ENCODE assay signal across 21 cellular contexts in the genomic region with DNA sequence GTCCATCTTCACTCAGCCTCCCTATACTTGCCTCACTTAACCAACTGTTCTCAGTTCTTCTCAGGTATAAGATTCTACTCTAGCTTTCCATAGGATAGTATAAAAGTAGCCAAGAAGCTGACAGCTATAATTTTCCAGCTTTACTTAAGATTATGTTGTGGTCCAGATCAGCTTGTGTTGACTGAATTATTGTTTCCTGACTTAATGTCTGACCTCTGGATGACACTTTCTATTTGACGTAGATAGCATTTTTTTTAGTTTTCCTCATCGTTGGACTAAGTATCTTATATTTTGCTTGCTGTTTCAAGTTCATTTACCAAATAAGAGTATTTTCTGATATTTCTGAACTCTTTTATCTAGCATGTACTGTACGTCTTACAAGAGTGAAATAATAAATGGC.
DNase-seq lines count a peak whose midpoint lies in the region; ATAC-seq and TF ChIP-seq lines count a peak whose summit lies in the region.
"Had no signal": no experiment of that assay in that cellular context is flagged by ENCODE, and none has a peak within 500 bp of the region (broad histone marks: within the 10 kb centered on the region; RNA-seq: fewer than 3 reads in every experiment).

No MANE protein-coding gene starts in this region.

- ATAC-seq in naive thymus-derived CD4-positive, alpha-beta T cell = no peak
- ATAC-seq: HepG2 had no signal

- no peaks in the 10 kb centered on the region for H4K20me1 ChIP-seq in fibroblast of lung (ENCODE audit: control insufficient read depth, extremely low read depth, insufficient read depth, low read length)
- H4K20me1 ChIP-seq: BLaER1 had no signal

- H2AFZ ChIP-seq in ACC112 (ENCODE audit: low read length, unreplicated experiment) (peak overlapping the region; percentile 32), fibroblast of lung (ENCODE audit: low read length) (no peak overlapping the region), mesenchymal stem cell (ENCODE audit: low read depth, low read length) (no peak overlapping the region)
- H2AFZ ChIP-seq: PC-9 had no signal

- no peak overlapping the region for H4K8ac ChIP-seq in mesenchymal stem cell (ENCODE audit: low read length)

- no peaks in the 10 kb centered on the region for H3K27me3 Mint-ChIP-seq in naive thymus-derived CD4-positive, alpha-beta T cell
- H3K27me3 Mint-ChIP-seq in endothelial cell (ENCODE audit: unreplicated experiment) = no peaks in the 10 kb centered on the region
- H3K27me3 Mint-ChIP-seq: CD4-positive, alpha-beta memory T cell had no signal

- H3K27ac Mint-ChIP-seq in naive thymus-derived CD4-positive, alpha-beta T cell = no peak overlapping the region
- no peak overlapping the region for H3K27ac Mint-ChIP-seq in endothelial cell (ENCODE audit: unreplicated experiment)
- H3K27ac Mint-ChIP-seq: CD4-positive, alpha-beta memory T cell had no signal

- H3K79me2 ChIP-seq in ACC112 (ENCODE audit: control insufficient read depth, insufficient read depth, low read length, unreplicated experiment) (no peaks in the 10 kb centered on the region), fibroblast of lung (ENCODE audit: control insufficient read depth, insufficient read depth, low read length) (no peaks in the 10 kb centered on the region)

- H3K9ac ChIP-seq in fibroblast of lung (ENCODE audit: insufficient read depth, low read length) = no peak overlapping the region
- H3K9ac ChIP-seq in mesenchymal stem cell (ENCODE audit: low read length) = no peak overlapping the region
- H3K9ac ChIP-seq: BLaER1 had no signal

- H2AK5ac ChIP-seq in mesenchymal stem cell (ENCODE audit: low read length, severe bottlenecking) = no peak overlapping the region

- no peaks in the 10 kb centered on the region for H3K4me1 Mint-ChIP-seq in naive thymus-derived CD4-positive, alpha-beta T cell
- no peaks in the 10 kb centered on the region for H3K4me1 Mint-ChIP-seq in endothelial cell (ENCODE audit: unreplicated experiment)
- H3K4me1 Mint-ChIP-seq: CD4-positive, alpha-beta memory T cell had no signal

- H2BK120ac ChIP-seq in mesenchymal stem cell (ENCODE audit: low read depth, low read length) = no peak overlapping the region

- CTCF ChIA-PET in naive thymus-derived CD4-positive, alpha-beta T cell (lab: Charles Lee) = interaction anchor here (0.6 kb wide), 1 partner anchor 9 kb away, joined by 4 read pairs; no protein-coding TSS in a partner anchor

- POLR2A ChIA-PET in naive thymus-derived CD4-positive, alpha-beta T cell (lab: Charles Lee) = no interaction called here

- H3K36me3 ChIP-seq in ACC112 (ENCODE audit: insufficient read depth, low read length) = no peaks in the 10 kb centered on the region
- no peaks in the 10 kb centered on the region for H3K36me3 ChIP-seq in fibroblast of lung (ENCODE audit: control insufficient read depth, insufficient read depth, low read length)
- H3K36me3 ChIP-seq in mesenchymal stem cell (ENCODE audit: control insufficient read depth in 1 of 2, insufficient read depth in 2 of 2, low read depth in 1 of 2, low read length in 2 of 2) = no peaks in the 10 kb centered on the region
- no peaks in the 10 kb centered on the region for H3K36me3 ChIP-seq in naive thymus-derived CD4-positive, alpha-beta T cell (ENCODE audit: control insufficient read depth in 2 of 3, insufficient read depth in 3 of 3, low read length in 3 of 3)
- H3K36me3 ChIP-seq: BLaER1, SJCRH30 had no signal

- no peaks in the 10 kb centered on the region for H3K27me3 ChIP-seq in ACC112 (ENCODE audit: insufficient read depth, low read length)
- no peaks in the 10 kb centered on the region for H3K27me3 ChIP-seq in fibroblast of lung (ENCODE audit: control insufficient read depth, insufficient read depth, low read length)
- H3K27me3 ChIP-seq in mesenchymal stem cell (ENCODE audit: control insufficient read depth in 1 of 2, insufficient read depth in 1 of 2, low read length in 2 of 2) = no peaks in the 10 kb centered on the region
- no peaks in the 10 kb centered on the region for H3K27me3 ChIP-seq in naive thymus-derived CD4-positive, alpha-beta T cell (ENCODE audit: control insufficient read depth in 2 of 2, insufficient read depth in 2 of 2, low read length in 2 of 2)
- H3K27me3 ChIP-seq: BLaER1, SJCRH30 had no signal

- H3K14ac ChIP-seq in mesenchymal stem cell (ENCODE audit: low read length in 2 of 2) = no peak overlapping the region

- no peak overlapping the region for H2BK5ac ChIP-seq in mesenchymal stem cell (ENCODE audit: low read depth, low read length, poor library complexity, severe bottlenecking)

- no peak overlapping the region for H3K27ac ChIP-seq in ACC112 (ENCODE audit: low read depth, low read length)
- no peak overlapping the region for H3K27ac ChIP-seq in fibroblast of lung (ENCODE audit: insufficient read depth, low read length)
- no peak overlapping the region for H3K27ac ChIP-seq in mesenchymal stem cell (ENCODE audit: low read length, poor library complexity, severe bottlenecking)
- no peak overlapping the region for H3K27ac ChIP-seq in naive thymus-derived CD4-positive, alpha-beta T cell (ENCODE audit: low read depth, low read length)
- H3K27ac ChIP-seq: BLaER1, PC-9, RWPE1, SJCRH30 had no signal

- whole genome bisulfite sequencing in mesenchymal stem cell = no CpG with 5 or more reads among the region's 3 CpGs

- no peaks in the 10 kb centered on the region for H3K9me3 ChIP-seq in fibroblast of lung (ENCODE audit: control insufficient read depth, insufficient read depth, low read depth, low read length)
- no peaks in the 10 kb centered on the region for H3K9me3 ChIP-seq in mesenchymal stem cell (ENCODE audit: control insufficient read depth, low read length)
- peaks cover 0 to 3% (median 0%) of the 10 kb centered on the region in 3 experiments for H3K9me3 ChIP-seq in naive thymus-derived CD4-positive, alpha-beta T cell (ENCODE audit: control insufficient read depth in 2 of 3, low read length in 3 of 3)
- H3K9me3 ChIP-seq: BLaER1, SJCRH30 had no signal

- H3K9me3 Mint-ChIP-seq in naive thymus-derived CD4-positive, alpha-beta T cell = peaks cover 0 to 10% (median 5%) of the 10 kb centered on the region in 11 donors
- H3K9me3 Mint-ChIP-seq in endothelial cell (ENCODE audit: unreplicated experiment) = no peaks in the 10 kb centered on the region

- DNase-seq in amniotic epithelial cell (ENCODE audit: low read depth) (peak; percentile 88), fibroblast of lung (ENCODE audit: low read depth in 2 of 2) (peak; percentile 6 to 47), mesenchymal stem cell (peak; percentile 38), SIG-M5 (lab: John Stamatoyannopoulos, UW) (no peak), endothelial cell (ENCODE audit: low spot score) (no peak), glomerular visceral epithelial cell (ENCODE audit: extremely low spot score) (no peak)
- DNase-seq in naive thymus-derived CD4-positive, alpha-beta T cell = no peak
- DNase-seq: Calu3; CD4-positive, alpha-beta memory T cell; KG1; MV-4-11; NCI-H1417; NCI-H187; NCI-H226; NCI-H524 treated with DMSO at 0.1 percent for 48 hours; PC-9; SJCRH30 had no signal

- no peak overlapping the region for H3K4me3 Mint-ChIP-seq in naive thymus-derived CD4-positive, alpha-beta T cell
- H3K4me3 Mint-ChIP-seq in endothelial cell (ENCODE audit: unreplicated experiment) = no peak overlapping the region
- H3K4me3 Mint-ChIP-seq: CD4-positive, alpha-beta memory T cell had no signal

- no peak overlapping the region for H2BK15ac ChIP-seq in mesenchymal stem cell (ENCODE audit: low read depth, poor library complexity, severe bottlenecking)

- intact Hi-C loops in naive thymus-derived CD4-positive, alpha-beta T cell (cut with micrococcal nuclease) = no loop called here

- no peak overlapping the region for H3K18ac ChIP-seq in mesenchymal stem cell (ENCODE audit: low read depth in 1 of 2, low read length in 2 of 2)

- no peak overlapping the region for H2BK12ac ChIP-seq in mesenchymal stem cell (ENCODE audit: low read length in 2 of 2)

- no peak overlapping the region for H3K4me2 ChIP-seq in fibroblast of lung (ENCODE audit: extremely low read depth, insufficient read depth, low read length)
- H3K4me2 ChIP-seq in mesenchymal stem cell (ENCODE audit: low read length, poor library complexity, severe bottlenecking) = no peak overlapping the region
- H3K4me2 ChIP-seq: BLaER1, PC-9 had no signal

- no peaks in the 10 kb centered on the region for H3K4me1 ChIP-seq in ACC112 (ENCODE audit: control insufficient read depth, insufficient read depth, low read length, unreplicated experiment)
- no peaks in the 10 kb centered on the region for H3K4me1 ChIP-seq in fibroblast of lung (ENCODE audit: control insufficient read depth, extremely low read depth, insufficient read depth, low read length)
- no peaks in the 10 kb centered on the region for H3K4me1 ChIP-seq in mesenchymal stem cell (ENCODE audit: control insufficient read depth, insufficient read depth, low read depth, low read length)
- H3K4me1 ChIP-seq in naive thymus-derived CD4-positive, alpha-beta T cell (ENCODE audit: control insufficient read depth in 2 of 2, insufficient read depth in 2 of 2, low read length in 2 of 2) = no peaks in the 10 kb centered on the region
- H3K4me1 ChIP-seq: BLaER1, SJCRH30 had no signal

- TF ChIP-seq CTCF in fibroblast of lung (conservative IDR thresholded peaks at IDR 0.05 in 1 of 2, IDR thresholded peaks at IDR 0.05 in 1 of 2; ENCODE audit: low read depth in 1 of 2, low read length in 2 of 2) = no peak
- no peak for TF ChIP-seq CTCF in endothelial cell (IDR thresholded peaks at IDR 0.05; ENCODE audit: unreplicated experiment)

- no peak overlapping the region for H4K91ac ChIP-seq in mesenchymal stem cell (ENCODE audit: low read length)

- H3K4ac ChIP-seq in mesenchymal stem cell (ENCODE audit: low read depth in 1 of 2, low read length in 2 of 2) = no peak overlapping the region

- no peaks in the 10 kb centered on the region for H3K36me3 Mint-ChIP-seq in naive thymus-derived CD4-positive, alpha-beta T cell
- H3K36me3 Mint-ChIP-seq in endothelial cell (ENCODE audit: low read depth, unreplicated experiment) = no peaks in the 10 kb centered on the region
- H3K36me3 Mint-ChIP-seq: CD4-positive, alpha-beta memory T cell had no signal

- H3K79me1 ChIP-seq in mesenchymal stem cell (replicated peaks; ENCODE audit: low read length, poor library complexity, severe bottlenecking) = no peaks in the 10 kb centered on the region

- no peak overlapping the region for H3K23ac ChIP-seq in mesenchymal stem cell (ENCODE audit: low read length in 2 of 2)

- H3K4me3 ChIP-seq in ACC112 (ENCODE audit: low read depth, low read length) = no peak overlapping the region
- no peak overlapping the region for H3K4me3 ChIP-seq in fibroblast of lung (replicated peaks in 1 of 4; ENCODE audit: control extremely low read depth in 1 of 4, insufficient read depth in 1 of 4, low read depth in 3 of 4, low read length in 4 of 4)
- no peak overlapping the region for H3K4me3 ChIP-seq in mesenchymal stem cell (ENCODE audit: insufficient read depth in 1 of 2, low read depth in 1 of 2, low read length in 2 of 2)
- no peak overlapping the region for H3K4me3 ChIP-seq in naive thymus-derived CD4-positive, alpha-beta T cell (ENCODE audit: low read length)
- H3K4me3 ChIP-seq: BLaER1, PC-9, SJCRH30 had no signal

Comparison
In these comparisons a context has a peak if more than half of its experiments do, and no peak if none do; other contexts are left out.
1. DNase-seq: peak in amniotic epithelial cell (single experiment), fibroblast of lung (2 of 2) and mesenchymal stem cell (single experiment); none in naive thymus-derived CD4-positive, alpha-beta T cell (0 of 9), SIG-M5 (single experiment), endothelial cell (single experiment) and glomerular visceral epithelial cell (single experiment).